In genomic region chr12:75998292-75999063, GRCh38 we compare ENCODE assay signal across 14 cellular contexts.
"Had no signal": no experiment of that assay in that cellular context is flagged by ENCODE, and none has a peak within 500 bp of the region (broad histone marks: within the 10 kb centered on the region; RNA-seq: fewer than 3 reads in every experiment).

No MANE protein-coding gene starts in this region.

- H3K9me3 ChIP-seq: colonic mucosa, prostate gland, transverse colon had no signal

- H3K27me3 ChIP-seq: colonic mucosa, transverse colon had no signal

- ATAC-seq: left colon, natural killer cell, sciatic nerve had no signal

- H3K27ac ChIP-seq: colonic mucosa, prostate gland, transverse colon, VCaP had no signal

- H3K4me1 ChIP-seq: colonic mucosa, prostate gland, transverse colon had no signal

- H3K36me3 ChIP-seq: colonic mucosa, prostate gland, transverse colon had no signal

- H3K4me3 ChIP-seq: colonic mucosa, prostate gland, transverse colon had no signal

- DNase-seq: activated CD4-positive, alpha-beta memory T cell treated with anti-CD3 and anti-CD28 coated beads, Interleukin-2, amount 10 ng/mL, durations not matched to agents 7 days and 5 days; activated naive CD4-positive, alpha-beta T cell; caudate nucleus; colonic mucosa; left colon; natural killer cell; nucleus accumbens; stimulated activated CD4-positive, alpha-beta T cell treated with anti-CD3 and anti-CD28 coated beads, Interleukin-12 subunit alpha, Interleukin-12 subunit beta, amount 100 ng/mL, for 4 hours; stimulated activated naive CD4-positive, alpha-beta T cell; substantia nigra; transverse colon had no signal
